Comparison of ENCODE assay signal across 20 cellular contexts in genomic region chr12:102756564-102756963, GRCh38.
A peak's percentile ranks its signal among the peaks of the same experiment; 100 is the strongest.
DNase-seq lines count a peak whose midpoint lies in the region; ATAC-seq and TF ChIP-seq lines count a peak whose summit lies in the region.
"Had no signal": no experiment of that assay in that cellular context is flagged by ENCODE, and none has a peak within 500 bp of the region (broad histone marks: within the 10 kb centered on the region; RNA-seq: fewer than 3 reads in every experiment).

No MANE protein-coding gene starts in this region.

- H3K9me3 ChIP-seq in A673 (ENCODE audit: low read depth, low read length, poor library complexity, severe bottlenecking), result no peaks in the 10 kb centered on the region
- H3K9me3 ChIP-seq: transverse colon had no signal

- H3K4me1 Mint-ChIP-seq in nephron progenitor cell, result peaks cover 22% of the 10 kb centered on the region
- H3K4me1 Mint-ChIP-seq in activated CD4-positive, alpha-beta memory T cell treated with anti-CD3 and anti-CD28 coated beads for 36 hours (ENCODE audit: low read depth), result no peaks in the 10 kb centered on the region
- H3K4me1 Mint-ChIP-seq: activated CD4-positive, alpha-beta T cell treated with anti-CD3 and anti-CD28 coated beads for 36 hours; CD4-positive, CD25-positive, alpha-beta regulatory T cell had no signal

- ATAC-seq in left cardiac atrium (peak; percentile 83 to 85), sciatic nerve (peak; percentile 63), HG02610 (IDR thresholded peaks at IDR 0.05; ENCODE audit: unreplicated experiment) (no peak)
- ATAC-seq: activated CD4-positive, alpha-beta T cell treated with anti-CD3 and anti-CD28 coated beads for 36 hours; activated naive CD4-positive, alpha-beta T cell treated with anti-CD3 and anti-CD28 coated beads, Interleukin-2, amount 50 U/mL, for 72 hours; K562 had no signal

- intact Hi-C loops in left cardiac atrium (cut with DNase I), result no loop called here
- intact Hi-C loops in sciatic nerve (cut with DNase I), result no loop called here
- intact Hi-C loops in activated CD4-positive, alpha-beta memory T cell treated with anti-CD3 and anti-CD28 coated beads for 36 hours (cut with micrococcal nuclease), result no loop called here
- intact Hi-C loops in A673 (cut with micrococcal nuclease; ENCODE audit: unreplicated experiment), result no loop called here

- H3K4me3 Mint-ChIP-seq in nephron progenitor cell, result no peak overlapping the region
- H3K4me3 Mint-ChIP-seq in activated CD4-positive, alpha-beta memory T cell treated with anti-CD3 and anti-CD28 coated beads for 36 hours, result no peak overlapping the region
- H3K4me3 Mint-ChIP-seq: activated CD4-positive, alpha-beta T cell treated with anti-CD3 and anti-CD28 coated beads for 36 hours; CD4-positive, CD25-positive, alpha-beta regulatory T cell had no signal

- H3K27ac ChIP-seq in A673 (ENCODE audit: low read depth, low read length, poor library complexity, severe bottlenecking), result no peak overlapping the region
- H3K27ac ChIP-seq: transverse colon had no signal

- no peaks in the 10 kb centered on the region for H3K36me3 ChIP-seq in A673 (ENCODE audit: insufficient read depth, low read length, poor library complexity, severe bottlenecking)
- H3K36me3 ChIP-seq: transverse colon had no signal

- POLR2A ChIA-PET in activated CD4-positive, alpha-beta memory T cell treated with anti-CD3 and anti-CD28 coated beads for 36 hours (lab: Charles Lee), result no interaction called here
- POLR2A ChIA-PET in A673 (lab: Charles Lee; ENCODE audit: low non-redundant PET), result no interaction called here

- no peaks in the 10 kb centered on the region for H3K27me3 Mint-ChIP-seq in nephron progenitor cell (ENCODE audit: low read depth, poor library complexity)
- no peaks in the 10 kb centered on the region for H3K27me3 Mint-ChIP-seq in activated CD4-positive, alpha-beta memory T cell treated with anti-CD3 and anti-CD28 coated beads for 36 hours
- H3K27me3 Mint-ChIP-seq: activated CD4-positive, alpha-beta T cell treated with anti-CD3 and anti-CD28 coated beads for 36 hours had no signal

- CTCF ChIA-PET in activated CD4-positive, alpha-beta memory T cell treated with anti-CD3 and anti-CD28 coated beads for 36 hours (lab: Charles Lee), result no interaction called here
- CTCF ChIA-PET in A673 (lab: Charles Lee), result no interaction called here

- no peak overlapping the region for H3K27ac Mint-ChIP-seq in nephron progenitor cell
- H3K27ac Mint-ChIP-seq in activated CD4-positive, alpha-beta memory T cell treated with anti-CD3 and anti-CD28 coated beads for 36 hours, result no peak overlapping the region
- H3K27ac Mint-ChIP-seq: activated CD4-positive, alpha-beta T cell treated with anti-CD3 and anti-CD28 coated beads for 36 hours; activated naive CD4-positive, alpha-beta T cell treated with anti-CD3 and anti-CD28 coated beads, Interleukin-2, amount 50 U/mL, for 72 hours; CD4-positive, CD25-positive, alpha-beta regulatory T cell had no signal

- DNase-seq in ELF-1 (ENCODE audit: low read depth, low spot score) (peak; percentile 25), NCI-H345 (lab: John Stamatoyannopoulos, UW) (peak; percentile 90), left cardiac atrium (peak; percentile 37), sciatic nerve (ENCODE audit: low spot score) (no peak), nephron progenitor cell (no peak), A673 (ENCODE audit: low spot score) (no peak)
- no peak for DNase-seq in activated CD4-positive, alpha-beta memory T cell treated with anti-CD3 and anti-CD28 coated beads for 36 hours
- DNase-seq: activated CD4-positive, alpha-beta T cell treated with anti-CD3 and anti-CD28 coated beads for 36 hours; CD4-positive, CD25-positive, alpha-beta regulatory T cell; DMS 273 treated with DMSO at 0.1 percent for 48 hours; GDM1; head of caudate nucleus; MM.1S; NCI-H1694 treated with DMSO at 0.1 percent for 48 hours; NCI-H524; nucleus accumbens; transverse colon had no signal

- BruUV-seq in A673 (replicated peaks; lab: Mats Ljungman, UMichigan), result no TSS peak

- TF ChIP-seq CTCF in nephron progenitor cell (IDR thresholded peaks at IDR 0.05) (no peak), A673 (conservative IDR thresholded peaks at IDR 0.05; ENCODE audit: low read depth, low read length) (no peak)

- H3K4me1 ChIP-seq in A673 (ENCODE audit: insufficient read depth, low read length, poor library complexity, severe bottlenecking), result no peaks in the 10 kb centered on the region
- H3K4me1 ChIP-seq: transverse colon had no signal

- no peaks in the 10 kb centered on the region for H3K27me3 ChIP-seq in A673 (replicated peaks; ENCODE audit: insufficient read depth, low read depth, low read length, poor library complexity)
- H3K27me3 ChIP-seq: transverse colon had no signal

- H3K9me3 Mint-ChIP-seq in nephron progenitor cell, result no peaks in the 10 kb centered on the region
- no peaks in the 10 kb centered on the region for H3K9me3 Mint-ChIP-seq in activated CD4-positive, alpha-beta memory T cell treated with anti-CD3 and anti-CD28 coated beads for 36 hours
- H3K9me3 Mint-ChIP-seq: CD4-positive, CD25-positive, alpha-beta regulatory T cell had no signal

- no peak overlapping the region for H3K4me3 ChIP-seq in A673 (ENCODE audit: low read depth, low read length, poor library complexity, severe bottlenecking)
- H3K4me3 ChIP-seq: K562, transverse colon had no signal

- H3K36me3 Mint-ChIP-seq in nephron progenitor cell (ENCODE audit: low read depth), result no peaks in the 10 kb centered on the region
- no peaks in the 10 kb centered on the region for H3K36me3 Mint-ChIP-seq in activated CD4-positive, alpha-beta memory T cell treated with anti-CD3 and anti-CD28 coated beads for 36 hours
- H3K36me3 Mint-ChIP-seq: activated naive CD4-positive, alpha-beta T cell treated with anti-CD3 and anti-CD28 coated beads, Interleukin-2, amount 50 U/mL, for 72 hours; CD4-positive, CD25-positive, alpha-beta regulatory T cell had no signal

Comparison
In these comparisons a context has a peak if more than half of its experiments do, and no peak if none do; other contexts are left out.
1. DNase-seq: peak in ELF-1 (single experiment), NCI-H345 (single experiment) and left cardiac atrium (single experiment); none in sciatic nerve (single experiment), nephron progenitor cell (single experiment), activated CD4-positive, alpha-beta memory T cell treated with anti-CD3 and anti-CD28 coated beads for 36 hours (single experiment) and A673 (single experiment).